14 cellular contexts compared by ENCODE assay signal in the genomic region with DNA sequence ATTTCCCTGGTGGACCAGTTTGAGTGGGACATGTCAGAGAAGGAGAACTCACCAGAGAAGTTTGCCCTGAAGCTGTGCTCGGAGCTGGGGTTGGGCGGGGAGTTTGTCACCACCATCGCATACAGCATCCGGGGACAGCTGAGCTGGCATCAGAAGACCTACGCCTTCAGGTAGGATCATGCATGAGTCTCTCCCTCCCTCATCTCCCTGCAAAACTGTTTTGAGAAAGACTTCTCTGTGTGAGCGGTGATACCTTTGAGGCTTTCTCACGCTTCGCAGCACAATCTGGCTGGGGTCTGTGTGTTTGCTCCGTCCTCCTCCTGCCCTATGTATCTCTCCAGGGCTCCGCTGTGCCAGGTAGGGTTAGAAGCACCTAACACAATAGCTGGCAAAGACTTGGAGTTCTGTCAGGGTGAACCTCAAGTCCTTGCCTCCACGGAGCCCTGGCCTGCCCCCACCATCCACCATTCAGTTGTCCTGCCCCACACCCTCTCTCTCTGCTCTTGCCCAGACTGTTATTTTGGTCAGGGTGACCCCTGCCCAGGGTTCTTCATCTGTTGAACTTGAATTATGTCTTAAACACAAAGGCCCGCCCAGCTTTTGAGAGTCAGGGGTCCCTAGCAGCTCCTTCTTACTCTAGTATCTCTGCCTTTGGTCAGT. TPM values are rescaled to one million over a fixed set of nuclear protein-coding genes. Genes with fewer than 3 reads are reported as not detected.
DNase-seq lines count a peak whose midpoint lies in the region; ATAC-seq and TF ChIP-seq lines count a peak whose summit lies in the region.
"Had no signal": no experiment of that assay in that cellular context is flagged by ENCODE, and none has a peak within 500 bp of the region (broad histone marks: within the 10 kb centered on the region; RNA-seq: fewer than 3 reads in every experiment).

No MANE protein-coding gene starts in this region.

- H3K36me3 ChIP-seq in SK-N-SH (replicated peaks in 1 of 2; ENCODE audit: control insufficient read depth in 1 of 2, insufficient read depth in 2 of 2, low read length in 1 of 2) (peaks cover 37 to 40% of the 10 kb centered on the region in 2 experiments), OCI-LY7 (ENCODE audit: insufficient read depth, low read length) (peaks cover 98% of the 10 kb centered on the region)

- no peak for TF ChIP-seq RAD21 in SK-N-SH (IDR thresholded peaks at IDR 0.05; ENCODE audit: low read length)

- ATAC-seq in SK-N-SH treated with all-trans-retinoic acid at 6 μM for 48 hours (no peak), GM19395 (IDR thresholded peaks at IDR 0.05; ENCODE audit: unreplicated experiment) (no peak)
- ATAC-seq: psoas muscle had no signal

- peaks cover 0 to 65% of the 10 kb centered on the region in 2 experiments; a peak in 2 of 4 replicates for H3K4me1 ChIP-seq in SK-N-SH (ENCODE audit: control insufficient read depth in 1 of 2, insufficient read depth in 2 of 2, low read depth in 1 of 2, low read length in 1 of 2)
- peaks cover 29% of the 10 kb centered on the region for H3K4me1 ChIP-seq in OCI-LY7 (ENCODE audit: insufficient read depth, low read length, poor library complexity, severe bottlenecking)

- H3F3A ChIP-seq in SK-N-SH (replicated peaks; ENCODE audit: insufficient read depth) = peaks cover 14% of the 10 kb centered on the region

- CTCF ChIA-PET in SK-N-SH (lab: Yijun Ruan, JAX) (interaction anchor here (1.0 to 2.8 kb wide), 4 partner anchors 24 to 58 kb away, joined by 3 to 16 read pairs (median 4); a partner anchor contains a TSS), OCI-LY7 (lab: Charles Lee; ENCODE audit: unreplicated experiment) (no interaction called here)

- no peak for DNase-seq in SK-N-SH
- no peak for DNase-seq in OCI-LY7 (ENCODE audit: low spot score)
- DNase-seq in glutamatergic neuron = no peak
- DNase-seq in progenitor cell of endocrine pancreas (ENCODE audit: low spot score, unreplicated experiment) = no peak
- DNase-seq in NCI-H526 (lab: John Stamatoyannopoulos, UW) = no peak
- DNase-seq in effector CD8-positive, alpha-beta T cell (lab: John Stamatoyannopoulos, UW) = no peak
- DNase-seq: activated CD4-positive, alpha-beta T cell treated with anti-CD3 and anti-CD28 coated beads for 4 hours; hypothalamus; NCI-H1417 treated with DMSO at 0.1 percent for 48 hours had no signal

- POLR2A ChIA-PET in SK-N-SH (lab: Yijun Ruan, JAX) (interaction anchor here (1.2 to 2.1 kb wide), 2 partner anchors 21 to 24 kb away, joined by 5 to 13 read pairs; no protein-coding TSS in a partner anchor), OCI-LY7 (lab: Charles Lee) (no interaction called here)

- H3K27me3 Mint-ChIP-seq in glutamatergic neuron (ENCODE audit: unreplicated experiment) (peaks cover 8% of the 10 kb centered on the region), progenitor cell of endocrine pancreas (no peaks in the 10 kb centered on the region)

- H2AFZ ChIP-seq in SK-N-SH (ENCODE audit: low read depth) = no peak overlapping the region
- H2AFZ ChIP-seq in OCI-LY7 (ENCODE audit: low read length) = no peak overlapping the region

- peak overlapping the region; percentile 23; the same call in 1 of the 2 replicates for H3K9ac ChIP-seq in SK-N-SH

- intact Hi-C loops in OCI-LY7 (cut with micrococcal nuclease; ENCODE audit: unreplicated experiment) = no loop called here

- H3K27ac ChIP-seq in SK-N-SH (ENCODE audit: low read depth in 2 of 2, low read length in 1 of 2) = peak overlapping the region; percentile 76 to 95
- peak overlapping the region; percentile 63 for H3K27ac ChIP-seq in OCI-LY7 (ENCODE audit: low read depth, low read length, poor library complexity, severe bottlenecking)
- H3K27ac ChIP-seq: 22Rv1, psoas muscle had no signal

- H4K20me1 ChIP-seq in SK-N-SH (ENCODE audit: insufficient read depth) = no peaks in the 10 kb centered on the region; the same call in 1 of the 2 replicates
- H4K20me1 ChIP-seq in OCI-LY7 (ENCODE audit: insufficient read depth, low read length) = no peaks in the 10 kb centered on the region

- no peak overlapping the region for H3K4me3 Mint-ChIP-seq in glutamatergic neuron (ENCODE audit: unreplicated experiment)
- H3K4me3 Mint-ChIP-seq in progenitor cell of endocrine pancreas (ENCODE audit: low read depth) = no peak overlapping the region

- no peaks in the 10 kb centered on the region for H3K36me3 Mint-ChIP-seq in glutamatergic neuron (ENCODE audit: unreplicated experiment)
- H3K36me3 Mint-ChIP-seq in progenitor cell of endocrine pancreas (ENCODE audit: insufficient read depth) = peaks cover 38% of the 10 kb centered on the region

- H3K27ac Mint-ChIP-seq in glutamatergic neuron (ENCODE audit: unreplicated experiment) (peak overlapping the region; percentile 25), progenitor cell of endocrine pancreas (peak overlapping the region; percentile 83)

- H3K79me2 ChIP-seq in SK-N-SH (ENCODE audit: insufficient read depth) = peaks cover 4% of the 10 kb centered on the region; the same call in 1 of the 2 replicates
- no peaks in the 10 kb centered on the region; the same call in 1 of the 2 replicates for H3K79me2 ChIP-seq in OCI-LY7 (ENCODE audit: insufficient read depth, low read depth, low read length)

- H3K4me3 ChIP-seq in SK-N-SH (ENCODE audit: low read depth in 2 of 2, low read length in 1 of 2) = no peak overlapping the region
- H3K4me3 ChIP-seq in OCI-LY7 (ENCODE audit: low read depth, low read length, poor library complexity, severe bottlenecking) = no peak overlapping the region
- H3K4me3 ChIP-seq: lung, psoas muscle had no signal

- TF ChIP-seq CTCF in SK-N-SH (IDR thresholded peaks at IDR 0.05) (no peak), OCI-LY7 (conservative IDR thresholded peaks at IDR 0.05; ENCODE audit: low read length) (no peak), glutamatergic neuron (IDR thresholded peaks at IDR 0.05; ENCODE audit: partially characterized antibody, unreplicated experiment) (no peak), progenitor cell of endocrine pancreas (IDR thresholded peaks at IDR 0.05; ENCODE audit: unreplicated experiment) (no peak)

- WGBS in SK-N-SH (ENCODE audit: low lambda C conversion rate) = 92% methylated on average over 11 of the region's 12 CpGs

- H3K4me2 ChIP-seq in SK-N-SH = no peak overlapping the region
- 0 out of 2 replicates have a peak overlapping the region, but pooled peaks have one; percentile 17 for H3K4me2 ChIP-seq in OCI-LY7 (ENCODE audit: low read length)

- peaks cover 16% of the 10 kb centered on the region for H3K4me1 Mint-ChIP-seq in glutamatergic neuron (ENCODE audit: low read depth, unreplicated experiment)
- no peaks in the 10 kb centered on the region for H3K4me1 Mint-ChIP-seq in progenitor cell of endocrine pancreas (ENCODE audit: low read depth)

- TF ChIP-seq EP300 in SK-N-SH (IDR thresholded peaks at IDR 0.05; ENCODE audit: borderline replicate concordance in 1 of 2, low read depth in 1 of 2, low read length in 1 of 2) = no peak

- H3K9me2 ChIP-seq in SK-N-SH (no peaks in the 10 kb centered on the region), OCI-LY7 (ENCODE audit: insufficient read depth, low read length) (no peaks in the 10 kb centered on the region)

- no peaks in the 10 kb centered on the region for H3K27me3 ChIP-seq in SK-N-SH (ENCODE audit: insufficient read depth)

- H3K9me3 ChIP-seq in SK-N-SH (no peaks in the 10 kb centered on the region), OCI-LY7 (ENCODE audit: low read length) (no peaks in the 10 kb centered on the region)
- H3K9me3 ChIP-seq: psoas muscle had no signal

- BruUV-seq in OCI-LY7 (replicated peaks; lab: Mats Ljungman, UMichigan) = no TSS peak

- H3K9me3 Mint-ChIP-seq in glutamatergic neuron (ENCODE audit: unreplicated experiment) (peaks cover 1% of the 10 kb centered on the region), progenitor cell of endocrine pancreas (ENCODE audit: low read depth) (no peaks in the 10 kb centered on the region)

TF ChIP-seq in SK-N-SH, 30 proteins besides CTCF, POLR2A, EP300 and RAD21 (continues in another document):
- TF ChIP-seq GABPA (IDR thresholded peaks at IDR 0.05; ENCODE audit: low read depth) (no peak), TAF1 (IDR thresholded peaks at IDR 0.05; ENCODE audit: borderline replicate concordance, low read depth, low read length) (no peak)

RNA-seq across cellular contexts. Expression of a gene that starts 13.4 kb away (rescaled TPM):
- polyA plus RNA-seq in SK-N-SH (2012; rRNA removed) = not detected in 2 replicates
- polyA plus RNA-seq in SK-N-SH (2012; cell fraction: cytosol; rRNA removed) = not detected in 2 replicates
- 0.01 TPM in 2 replicates for polyA plus RNA-seq in SK-N-SH (2012; cell fraction: nucleus; rRNA removed)
- 34.6 and 44.6 TPM in 2 replicates for total RNA-seq in OCI-LY7 (2014; rRNA removed; shearing (Covaris generic))
- 52.1 and 64.1 TPM in 2 replicates for total RNA-seq in OCI-LY7 (2022)
- 1.2 TPM for total RNA-seq in glutamatergic neuron (ENCODE audit: unreplicated experiment)
- total RNA-seq in progenitor cell of endocrine pancreas = 1.5 and 2.8 TPM in 2 replicates

RNA-seq across cellular contexts. Expression of a gene that starts 32.3 kb away (rescaled TPM):
- 21.8 and 27.1 TPM in 2 replicates for polyA plus RNA-seq in SK-N-SH (2012; rRNA removed)
- polyA plus RNA-seq in SK-N-SH (2012; cell fraction: cytosol; rRNA removed) = 9.3 and 12.5 TPM in 2 replicates
- polyA plus RNA-seq in SK-N-SH (2012; cell fraction: nucleus; rRNA removed) = 68.9 and 85.4 TPM in 2 replicates
- total RNA-seq in OCI-LY7 (2014; rRNA removed; shearing (Covaris generic)) = 16.0 and 16.4 TPM in 2 replicates
- 41.6 and 50.2 TPM in 2 replicates for total RNA-seq in OCI-LY7 (2022)
- total RNA-seq in glutamatergic neuron (ENCODE audit: unreplicated experiment) = 52.4 TPM
- total RNA-seq in progenitor cell of endocrine pancreas = 39.7 and 40.1 TPM in 2 replicates

RNA-seq across cellular contexts. Expression of a gene that starts 38.6 kb away (rescaled TPM):
- 182 and 215 TPM in 2 replicates for polyA plus RNA-seq in SK-N-SH (2012; rRNA removed)
- polyA plus RNA-seq in SK-N-SH (2012; cell fraction: cytosol; rRNA removed) = 170 and 192 TPM in 2 replicates
- 113 and 134 TPM in 2 replicates for polyA plus RNA-seq in SK-N-SH (2012; cell fraction: nucleus; rRNA removed)
- total RNA-seq in OCI-LY7 (2014; rRNA removed; shearing (Covaris generic)) = 265 and 297 TPM in 2 replicates
- total RNA-seq in OCI-LY7 (2022) (242 and 252 TPM in 2 replicates), glutamatergic neuron (ENCODE audit: unreplicated experiment) (227 TPM), progenitor cell of endocrine pancreas (185 and 195 TPM in 2 replicates)

RNA-seq across cellular contexts. Expression of a gene that starts 52.7 kb away (rescaled TPM):
- polyA plus RNA-seq in SK-N-SH (2012; rRNA removed) = 50.8 and 64.4 TPM in 2 replicates
- polyA plus RNA-seq in SK-N-SH (2012; cell fraction: cytosol; rRNA removed) = 31.3 and 49.7 TPM in 2 replicates
- 48.3 and 75.0 TPM in 2 replicates for polyA plus RNA-seq in SK-N-SH (2012; cell fraction: nucleus; rRNA removed)
- total RNA-seq in OCI-LY7 (2014; rRNA removed; shearing (Covaris generic)) = 10.0 and 12.9 TPM in 2 replicates
- total RNA-seq in OCI-LY7 (2022) (6.3 and 9.2 TPM in 2 replicates), glutamatergic neuron (ENCODE audit: unreplicated experiment) (28.8 TPM), progenitor cell of endocrine pancreas (41.6 and 50.2 TPM in 2 replicates)

RNA-seq across cellular contexts. Expression of a gene that starts 57.6 kb away (rescaled TPM):
- polyA plus RNA-seq in SK-N-SH (2012; rRNA removed) = 27.7 and 70.1 TPM in 2 replicates
- polyA plus RNA-seq in SK-N-SH (2012; cell fraction: cytosol; rRNA removed) = 50.5 and 57.1 TPM in 2 replicates
- 31.9 and 32.3 TPM in 2 replicates for polyA plus RNA-seq in SK-N-SH (2012; cell fraction: nucleus; rRNA removed)
- 50.8 and 54.6 TPM in 2 replicates for total RNA-seq in OCI-LY7 (2014; rRNA removed; shearing (Covaris generic))
- 191 and 252 TPM in 2 replicates for total RNA-seq in OCI-LY7 (2022)
- total RNA-seq in glutamatergic neuron (ENCODE audit: unreplicated experiment) = 35.9 TPM
- total RNA-seq in progenitor cell of endocrine pancreas = 39.5 and 42.3 TPM in 2 replicates
